ENCODE assay signal across 16 cellular contexts in genomic region chr6:20929283-20929682, GRCh38.
DNase-seq lines count a peak whose midpoint lies in the region; TF ChIP-seq lines count a peak whose summit lies in the region.
"Had no signal": no experiment of that assay in that cellular context is flagged by ENCODE, and none has a peak within 500 bp of the region (broad histone marks: within the 10 kb centered on the region; RNA-seq: fewer than 3 reads in every experiment).

No MANE protein-coding gene starts in this region.

- no peak overlapping the region for H4K8ac ChIP-seq in H9 (replicated peaks; ENCODE audit: insufficient read length, low read depth, low read length)

- H4K20me1 ChIP-seq in H9 (ENCODE audit: control insufficient read depth, insufficient read depth, insufficient read length), result no peaks in the 10 kb centered on the region
- H4K20me1 ChIP-seq: BLaER1 treated with 17β-estradiol and CSF1 and Interleukin-3, amounts not matched to agents 10 nM and 100 nM had no signal

- no peaks in the 10 kb centered on the region for H3K27me3 Mint-ChIP-seq in H9 (ENCODE audit: low read depth)
- H3K27me3 Mint-ChIP-seq: CD4-positive, CD25-positive, alpha-beta regulatory T cell had no signal

- no peaks in the 10 kb centered on the region for H3K36me3 Mint-ChIP-seq in H9 (ENCODE audit: insufficient read depth in 1 of 3, low read depth in 3 of 3)

- H3K36me3 ChIP-seq in adipocyte (ENCODE audit: control insufficient read depth, insufficient read depth, low read length, severe bottlenecking), result no peaks in the 10 kb centered on the region
- H3K36me3 ChIP-seq in thyroid gland, result no peaks in the 10 kb centered on the region
- no peaks in the 10 kb centered on the region for H3K36me3 ChIP-seq in MG63
- H3K36me3 ChIP-seq: BLaER1 treated with 17β-estradiol and CSF1 and Interleukin-3, amounts not matched to agents 10 nM and 100 nM; HAP-1 had no signal

- no peak overlapping the region for H2BK12ac ChIP-seq in H9 (ENCODE audit: insufficient read length, low read depth, low read length)

- WGBS in H9 (ENCODE audit: extremely low coverage, insufficient read length, low lambda C conversion rate), result no CpG with 5 or more reads among the region's 4 CpGs
- whole genome bisulfite sequencing in thyroid gland, 2 donors, result 82 to 90% methylated on average over 4 of the region's 4 CpGs

- H2AFZ ChIP-seq in H9 (ENCODE audit: low read length), result no peak overlapping the region
- H2AFZ ChIP-seq: GM23338 had no signal

- no peak overlapping the region for H3K23ac ChIP-seq in H9 (ENCODE audit: insufficient read length, low read depth, low read length)

- H3K4me1 ChIP-seq in H9 (ENCODE audit: insufficient read depth, low read length) (no peaks in the 10 kb centered on the region), adipocyte (ENCODE audit: control insufficient read depth, insufficient read depth, low read length) (peaks cover 5% of the 10 kb centered on the region), thyroid gland (peaks cover 12 to 30% of the 10 kb centered on the region in 2 donors)
- H3K4me1 ChIP-seq: BLaER1 treated with 17β-estradiol and CSF1 and Interleukin-3, amounts not matched to agents 10 nM and 100 nM had no signal

- no peak overlapping the region for H3K4me3 ChIP-seq in adipocyte (ENCODE audit: low read length)
- H3K4me3 ChIP-seq in thyroid gland (replicated peaks in 1 of 3), result no peak overlapping the region
- H3K4me3 ChIP-seq in MG63, result no peak overlapping the region
- H3K4me3 ChIP-seq in dorsolateral prefrontal cortex, result no peak overlapping the region
- H3K4me3 ChIP-seq: BLaER1 treated with 17β-estradiol and CSF1 and Interleukin-3, amounts not matched to agents 10 nM and 100 nM; GM12878; GM23338; HAP-1 had no signal

- H3K4me2 ChIP-seq in H9 (ENCODE audit: insufficient read depth, insufficient read length, low read length), result no peak overlapping the region
- H3K4me2 ChIP-seq: BLaER1 treated with 17β-estradiol and CSF1 and Interleukin-3, amounts not matched to agents 10 nM and 100 nM; GM23338 had no signal

- no peak overlapping the region for H3K4ac ChIP-seq in H9 (ENCODE audit: low read depth, low read length)

- H2BK120ac ChIP-seq in H9 (ENCODE audit: low read depth, low read length, poor library complexity, severe bottlenecking), result no peak overlapping the region

- no peak for TF ChIP-seq POLR2A in thyroid gland (IDR thresholded peaks at IDR 0.05)

- no peak overlapping the region for H2BK5ac ChIP-seq in H9 (ENCODE audit: insufficient read length, low read length)

- DNase-seq in H9 (no peak), adipocyte (ENCODE audit: low read depth) (peak; percentile 14), iris pigment epithelial cell (ENCODE audit: low read depth) (peak; percentile 64), thyroid gland (no peak), MG63 (no peak), dorsolateral prefrontal cortex (no peak), SHP77 (lab: John Stamatoyannopoulos, UW) (no peak)
- no peak for DNase-seq in effector CD8-positive, alpha-beta T cell (lab: John Stamatoyannopoulos, UW)
- DNase-seq: ACHN; CD4-positive, CD25-positive, alpha-beta regulatory T cell; DMS 273 treated with DMSO at 0.1 percent for 48 hours had no signal

- H3T11ph ChIP-seq in H9 (ENCODE audit: low read length), result no peak overlapping the region

- no peaks in the 10 kb centered on the region for H3K23me2 ChIP-seq in H9 (ENCODE audit: insufficient read length, low read depth, low read length, poor library complexity, severe bottlenecking)

- H3K9me3 Mint-ChIP-seq in H9, result no peaks in the 10 kb centered on the region
- H3K9me3 Mint-ChIP-seq: CD4-positive, CD25-positive, alpha-beta regulatory T cell; GM23338 had no signal

- H3K9ac ChIP-seq in H9 (ENCODE audit: extremely low read depth, insufficient read length, low read length) (no peak overlapping the region), adipocyte (ENCODE audit: low read length) (no peak overlapping the region)
- H3K9ac ChIP-seq: BLaER1 treated with 17β-estradiol and CSF1 and Interleukin-3, amounts not matched to agents 10 nM and 100 nM had no signal

- no peak overlapping the region for H2BK15ac ChIP-seq in H9 (ENCODE audit: low read depth, low read length)

- no peaks in the 10 kb centered on the region for H3K9me3 ChIP-seq in H9 (ENCODE audit: control insufficient read depth, low read depth, low read length)
- no peaks in the 10 kb centered on the region for H3K9me3 ChIP-seq in adipocyte (ENCODE audit: control insufficient read depth, low read length)
- H3K9me3 ChIP-seq in thyroid gland, result no peaks in the 10 kb centered on the region
- H3K9me3 ChIP-seq in MG63, result no peaks in the 10 kb centered on the region
- H3K9me3 ChIP-seq: BLaER1 treated with 17β-estradiol and CSF1 and Interleukin-3, amounts not matched to agents 10 nM and 100 nM; HAP-1 had no signal

- no peak overlapping the region for H3K56ac ChIP-seq in H9 (ENCODE audit: insufficient read length, low read depth, low read length)

- TF ChIP-seq CTCF in H9 (conservative IDR thresholded peaks at IDR 0.05), result no peak
- no peak for TF ChIP-seq CTCF in thyroid gland (IDR thresholded peaks at IDR 0.05)
- TF ChIP-seq CTCF in dorsolateral prefrontal cortex (IDR thresholded peaks at IDR 0.05 in 54 of 56, conservative IDR thresholded peaks at IDR 0.05 in 2 of 56; ENCODE audit: low read depth in 1 of 56, partially characterized antibody in 56 of 56), result no peak

- H3K27me3 ChIP-seq in H9 (ENCODE audit: insufficient read depth, low read length) (no peaks in the 10 kb centered on the region), adipocyte (replicated peaks; ENCODE audit: control insufficient read depth, insufficient read depth, low read length) (no peaks in the 10 kb centered on the region), thyroid gland (no peaks in the 10 kb centered on the region), MG63 (no peaks in the 10 kb centered on the region), dorsolateral prefrontal cortex (no peaks in the 10 kb centered on the region)
- H3K27me3 ChIP-seq: BLaER1 treated with 17β-estradiol and CSF1 and Interleukin-3, amounts not matched to agents 10 nM and 100 nM had no signal

- intact Hi-C loops in thyroid gland (cut with DNase I), result no loop called here
- intact Hi-C loops in dorsolateral prefrontal cortex (cut with DNase I), result no loop called here

- no peak overlapping the region for H3K14ac ChIP-seq in H9 (ENCODE audit: insufficient read depth, low read length)

- no peaks in the 10 kb centered on the region for H3K79me1 ChIP-seq in H9 (ENCODE audit: insufficient read depth, low read depth, low read length, poor library complexity, severe bottlenecking)

- no peak overlapping the region for H2BK20ac ChIP-seq in H9 (ENCODE audit: low read depth, low read length, poor library complexity, severe bottlenecking)

- H4K5ac ChIP-seq in H9 (ENCODE audit: insufficient read length, low read depth, low read length), result no peak overlapping the region

- no peaks in the 10 kb centered on the region for H3K79me2 ChIP-seq in H9 (ENCODE audit: insufficient read depth, low read length)

- H3K18ac ChIP-seq in H9 (ENCODE audit: insufficient read length, low read depth, low read length), result no peak overlapping the region

- no peak overlapping the region for H2AK5ac ChIP-seq in H9 (ENCODE audit: insufficient read length, low read length)

- no peak overlapping the region for H3K4me3 Mint-ChIP-seq in H9
- H3K4me3 Mint-ChIP-seq: CD4-positive, CD25-positive, alpha-beta regulatory T cell; GM23338 had no signal

- H3K4me1 Mint-ChIP-seq in H9, result peaks cover 16 to 19% of the 10 kb centered on the region in 2 experiments

- H3K27ac ChIP-seq in H9 (ENCODE audit: insufficient read length, low read depth, low read length) (no peak overlapping the region), thyroid gland (peak overlapping the region in 2 of 3 donors; percentile 33 to 68), dorsolateral prefrontal cortex (no peak overlapping the region)
- H3K27ac ChIP-seq: BLaER1 treated with 17β-estradiol and CSF1 and Interleukin-3, amounts not matched to agents 10 nM and 100 nM; HL-60 had no signal

- no peak overlapping the region for H4K91ac ChIP-seq in H9 (ENCODE audit: insufficient read length, low read depth, low read length)

- peak overlapping the region in 2 of 3 experiments; percentile 59 to 69; a peak in 3 of 7 replicates for H3K27ac Mint-ChIP-seq in H9
- H3K27ac Mint-ChIP-seq: CD4-positive, CD25-positive, alpha-beta regulatory T cell; GM23338 had no signal

Comparison
In these comparisons a context has a peak if more than half of its experiments do, and no peak if none do; other contexts are left out.
1. DNase-seq: peak in adipocyte (single experiment) and iris pigment epithelial cell (single experiment); none in H9 (single experiment), thyroid gland (0 of 2), MG63 (single experiment), dorsolateral prefrontal cortex (0 of 10), effector CD8-positive, alpha-beta T cell (single experiment) and SHP77 (0 of 2).
2. H3K27ac ChIP-seq: peak in thyroid gland (2 of 3); none in H9 (single experiment) and dorsolateral prefrontal cortex (0 of 59).